Comparison of ENCODE assay signal across 20 cellular contexts in genomic region chr1:70871790-70872189, GRCh38.
"Had no signal": no experiment of that assay in that cellular context is flagged by ENCODE, and none has a peak within 500 bp of the region (broad histone marks: within the 10 kb centered on the region; RNA-seq: fewer than 3 reads in every experiment).

No MANE protein-coding gene starts in this region.

- H3K27me3 ChIP-seq: SJCRH30 had no signal

- H3K9me3 ChIP-seq: SJCRH30 had no signal

- DNase-seq: KBM-7, NCI-H1092 treated with DMSO at 0.1 percent for 48 hours, NCI-H1436, NCI-H187, NCI-H2029, NCI-H2081 treated with DMSO at 0.1 percent for 48 hours, NCI-H2171, NCI-H226, NCI-H446, NCI-H510A, NCI-H524 treated with DMSO at 0.1 percent for 48 hours, NCI-H69, NCI-H774, RPMI8226, SHP77 treated with DMSO at 0.1 percent for 48 hours, SJCRH30 had no signal

- H3K4me1 ChIP-seq: SJCRH30 had no signal

- H3K36me3 ChIP-seq: SJCRH30 had no signal

- H3K27ac ChIP-seq: HL-60, SJCRH30 had no signal

- H3K4me3 ChIP-seq: SJCRH30 had no signal

- ATAC-seq: SK-N-SH treated with all-trans-retinoic acid at 6 μM for 48 hours had no signal

- FAIRE-seq: HTR-8/SVneo, RCC 7860 had no signal
